8 cellular contexts compared by ENCODE assay signal in genomic region chr13:52809310-52809769, GRCh38. TPM values are rescaled to one million over a fixed set of nuclear protein-coding genes. Genes with fewer than 3 reads are reported as not detected.
DNase-seq lines count a peak whose midpoint lies in the region; ATAC-seq and TF ChIP-seq lines count a peak whose summit lies in the region.

No MANE protein-coding gene starts in this region.

- no peak for TF ChIP-seq POLR2A in stomach (IDR thresholded peaks at IDR 0.05)

- H3K36me3 ChIP-seq in A673 (ENCODE audit: insufficient read depth, low read length, poor library complexity, severe bottlenecking) (no peaks in the 10 kb centered on the region), SU-DHL-6 (ENCODE audit: low read length) (no peaks in the 10 kb centered on the region), liver (ENCODE audit: control insufficient read depth in 4 of 4, insufficient read depth in 3 of 4, low read depth in 1 of 4, low read length in 3 of 4) (no peaks in the 10 kb centered on the region), stomach (no peaks in the 10 kb centered on the region)

- no peak for TF ChIP-seq EP300 in stomach (IDR thresholded peaks at IDR 0.05)

- POLR2A ChIA-PET in A673 (lab: Charles Lee; ENCODE audit: low non-redundant PET), result no interaction called here

- H3K9me3 ChIP-seq in A673 (ENCODE audit: low read depth, low read length, poor library complexity, severe bottlenecking), result no peaks in the 10 kb centered on the region
- no peaks in the 10 kb centered on the region for H3K9me3 ChIP-seq in SU-DHL-6 (ENCODE audit: insufficient read depth, low read length)
- H3K9me3 ChIP-seq in liver (ENCODE audit: control insufficient read depth in 4 of 4, low read length in 3 of 4), result no peaks in the 10 kb centered on the region
- no peaks in the 10 kb centered on the region for H3K9me3 ChIP-seq in stomach

- TF ChIP-seq RAD21 in liver (IDR thresholded peaks at IDR 0.05), result peak; percentile 60 to 72

- CTCF ChIA-PET in A673 (lab: Charles Lee), result interaction anchor here (0.6 to 1.1 kb wide), 6 partner anchors 37 to 360 kb away, joined by 3 to 8 read pairs (median 3); partner anchors contain the start of genes PCDH8 and SUGT1

- ATAC-seq in HG02763 (IDR thresholded peaks at IDR 0.05; ENCODE audit: unreplicated experiment), result peak; percentile 77

- H3K4me1 ChIP-seq in A673 (ENCODE audit: insufficient read depth, low read length, poor library complexity, severe bottlenecking) (peaks cover 19% of the 10 kb centered on the region), liver (ENCODE audit: control insufficient read depth in 4 of 4, insufficient read depth in 4 of 4, low read length in 3 of 4) (no peaks in the 10 kb centered on the region), stomach (peaks cover 0 to 9% (median 3%) of the 10 kb centered on the region in 4 donors)

- WGBS in liver, result 22% methylated on average over 3 of the region's 3 CpGs
- WGBS in stomach, 5 donors, result 9 to 12% (median 10%) methylated on average over 3 of the region's 3 CpGs

- peak; percentile 79 for TF ChIP-seq CTCF in A673 (conservative IDR thresholded peaks at IDR 0.05; ENCODE audit: low read depth, low read length)
- peak; percentile 82 for TF ChIP-seq CTCF in GM12875 (IDR thresholded peaks at IDR 0.05; ENCODE audit: borderline replicate concordance, insufficient read depth, low read depth, low read length)
- TF ChIP-seq CTCF in SU-DHL-6 (IDR thresholded peaks at IDR 0.05; ENCODE audit: insufficient read depth, low read length, poor library complexity, severe bottlenecking), result peak; percentile 53
- TF ChIP-seq CTCF in liver (IDR thresholded peaks at IDR 0.05; ENCODE audit: low read depth, low read length, missing input control), result peak; percentile 49
- peak in 2 of 7 experiments; percentile 13 to 30 for TF ChIP-seq CTCF in stomach (IDR thresholded peaks at IDR 0.05)

- H3K9ac ChIP-seq in SU-DHL-6 (ENCODE audit: low read length) (no peak overlapping the region), liver (ENCODE audit: low read depth in 1 of 2, low read length in 2 of 2) (no peak overlapping the region)

- intact Hi-C loops in A673 (cut with micrococcal nuclease; ENCODE audit: unreplicated experiment), result loop anchor here (5.0 to 10.0 kb wide), 2 partner anchors 137 to 155 kb away; partner anchors contain the start of gene SUGT1
- intact Hi-C loops in stomach (cut with DNase I; ENCODE audit: low total_unique reads), result no loop called here

- H3K27ac ChIP-seq in A673 (ENCODE audit: low read depth, low read length, poor library complexity, severe bottlenecking) (no peak overlapping the region), SU-DHL-6 (ENCODE audit: low read depth, low read length) (no peak overlapping the region), liver (ENCODE audit: low read depth in 1 of 2, low read length in 2 of 2) (no peak overlapping the region), stomach (no peak overlapping the region)

- no peak overlapping the region for H2AFZ ChIP-seq in SU-DHL-6 (ENCODE audit: low read depth, low read length, severe bottlenecking)

- DNase-seq in A673 (ENCODE audit: low spot score) (peak; percentile 92), NCI-H128 (lab: John Stamatoyannopoulos, UW; ENCODE audit: unreplicated experiment) (peak; percentile 55), stomach (peak; percentile 28)
- DNase-seq in central memory CD4-positive, alpha-beta T cell, result peak; percentile 7

- H3K27me3 ChIP-seq in A673 (replicated peaks; ENCODE audit: insufficient read depth, low read depth, low read length, poor library complexity) (no peaks in the 10 kb centered on the region), SU-DHL-6 (ENCODE audit: low read length) (no peaks in the 10 kb centered on the region), liver (ENCODE audit: control insufficient read depth in 4 of 4, insufficient read depth in 4 of 4, low read length in 3 of 4) (no peaks in the 10 kb centered on the region), stomach (peaks cover 0 to 14% (median 0%) of the 10 kb centered on the region in 3 donors)

- no peaks in the 10 kb centered on the region for H3K9me2 ChIP-seq in SU-DHL-6 (replicated peaks; ENCODE audit: insufficient read depth, low read length)

- BruUV-seq in A673 (replicated peaks; lab: Mats Ljungman, UMichigan), result no TSS peak

- H3F3A ChIP-seq in SU-DHL-6 (ENCODE audit: insufficient read depth), result no peaks in the 10 kb centered on the region

- H3K79me2 ChIP-seq in SU-DHL-6 (ENCODE audit: insufficient read depth, low read length), result no peaks in the 10 kb centered on the region

- H4K20me1 ChIP-seq in SU-DHL-6 (ENCODE audit: low read depth, low read length), result no peaks in the 10 kb centered on the region

- no peak overlapping the region for H3K4me2 ChIP-seq in SU-DHL-6 (ENCODE audit: low read depth, low read length, poor library complexity, severe bottlenecking)

- H3K4me3 ChIP-seq in A673 (ENCODE audit: low read depth, low read length, poor library complexity, severe bottlenecking) (no peak overlapping the region), GM12875 (ENCODE audit: low read depth, low read length) (no peak overlapping the region), SU-DHL-6 (ENCODE audit: insufficient read depth, low read length, poor library complexity, severe bottlenecking) (no peak overlapping the region), liver (ENCODE audit: low read depth in 1 of 3, low read length in 3 of 3) (no peak overlapping the region), stomach (no peak overlapping the region)

TF ChIP-seq in liver, 16 proteins besides CTCF, POLR2A, EP300 and RAD21:
- no peak for TF ChIP-seq YY1 (IDR thresholded peaks at IDR 0.05)
- TF ChIP-seq, protein P1, sequence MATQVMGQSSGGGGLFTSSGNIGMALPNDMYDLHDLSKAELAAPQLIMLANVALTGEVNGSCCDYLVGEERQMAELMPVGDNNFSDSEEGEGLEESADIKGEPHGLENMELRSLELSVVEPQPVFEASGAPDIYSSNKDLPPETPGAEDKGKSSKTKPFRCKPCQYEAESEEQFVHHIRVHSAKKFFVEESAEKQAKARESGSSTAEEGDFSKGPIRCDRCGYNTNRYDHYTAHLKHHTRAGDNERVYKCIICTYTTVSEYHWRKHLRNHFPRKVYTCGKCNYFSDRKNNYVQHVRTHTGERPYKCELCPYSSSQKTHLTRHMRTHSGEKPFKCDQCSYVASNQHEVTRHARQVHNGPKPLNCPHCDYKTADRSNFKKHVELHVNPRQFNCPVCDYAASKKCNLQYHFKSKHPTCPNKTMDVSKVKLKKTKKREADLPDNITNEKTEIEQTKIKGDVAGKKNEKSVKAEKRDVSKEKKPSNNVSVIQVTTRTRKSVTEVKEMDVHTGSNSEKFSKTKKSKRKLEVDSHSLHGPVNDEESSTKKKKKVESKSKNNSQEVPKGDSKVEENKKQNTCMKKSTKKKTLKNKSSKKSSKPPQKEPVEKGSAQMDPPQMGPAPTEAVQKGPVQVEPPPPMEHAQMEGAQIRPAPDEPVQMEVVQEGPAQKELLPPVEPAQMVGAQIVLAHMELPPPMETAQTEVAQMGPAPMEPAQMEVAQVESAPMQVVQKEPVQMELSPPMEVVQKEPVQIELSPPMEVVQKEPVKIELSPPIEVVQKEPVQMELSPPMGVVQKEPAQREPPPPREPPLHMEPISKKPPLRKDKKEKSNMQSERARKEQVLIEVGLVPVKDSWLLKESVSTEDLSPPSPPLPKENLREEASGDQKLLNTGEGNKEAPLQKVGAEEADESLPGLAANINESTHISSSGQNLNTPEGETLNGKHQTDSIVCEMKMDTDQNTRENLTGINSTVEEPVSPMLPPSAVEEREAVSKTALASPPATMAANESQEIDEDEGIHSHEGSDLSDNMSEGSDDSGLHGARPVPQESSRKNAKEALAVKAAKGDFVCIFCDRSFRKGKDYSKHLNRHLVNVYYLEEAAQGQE (IDR thresholded peaks at IDR 0.05), result no peak
TF ChIP-seq in liver: peak in this region for 0.

RNA-seq across cellular contexts. Expression of gene PCDH8, which starts 39.1 kb away (rescaled TPM):
- total RNA-seq in A673 (2021), result 4.3 and 4.8 TPM in 2 replicates
- total RNA-seq in liver, result not detected
- not detected for polyA plus RNA-seq in liver
- under 1 TPM in 1 of 5 donors, not detected in 4; 0.18 TPM for total RNA-seq in stomach
- polyA plus RNA-seq in stomach, result under 1 TPM; 0.15 to 0.23 (median 0.19) TPM

Comparison
In these comparisons a context has a peak if more than half of its experiments do, and no peak if none do; other contexts are left out.
1. DNase-seq: peak in every context shown above with its lines; median percentile 92 in A673; 55 in NCI-H128; 28 in stomach; 7 in central memory CD4-positive, alpha-beta T cell.